Comparison of ENCODE assay signal across 11 cellular contexts in the genomic region with DNA sequence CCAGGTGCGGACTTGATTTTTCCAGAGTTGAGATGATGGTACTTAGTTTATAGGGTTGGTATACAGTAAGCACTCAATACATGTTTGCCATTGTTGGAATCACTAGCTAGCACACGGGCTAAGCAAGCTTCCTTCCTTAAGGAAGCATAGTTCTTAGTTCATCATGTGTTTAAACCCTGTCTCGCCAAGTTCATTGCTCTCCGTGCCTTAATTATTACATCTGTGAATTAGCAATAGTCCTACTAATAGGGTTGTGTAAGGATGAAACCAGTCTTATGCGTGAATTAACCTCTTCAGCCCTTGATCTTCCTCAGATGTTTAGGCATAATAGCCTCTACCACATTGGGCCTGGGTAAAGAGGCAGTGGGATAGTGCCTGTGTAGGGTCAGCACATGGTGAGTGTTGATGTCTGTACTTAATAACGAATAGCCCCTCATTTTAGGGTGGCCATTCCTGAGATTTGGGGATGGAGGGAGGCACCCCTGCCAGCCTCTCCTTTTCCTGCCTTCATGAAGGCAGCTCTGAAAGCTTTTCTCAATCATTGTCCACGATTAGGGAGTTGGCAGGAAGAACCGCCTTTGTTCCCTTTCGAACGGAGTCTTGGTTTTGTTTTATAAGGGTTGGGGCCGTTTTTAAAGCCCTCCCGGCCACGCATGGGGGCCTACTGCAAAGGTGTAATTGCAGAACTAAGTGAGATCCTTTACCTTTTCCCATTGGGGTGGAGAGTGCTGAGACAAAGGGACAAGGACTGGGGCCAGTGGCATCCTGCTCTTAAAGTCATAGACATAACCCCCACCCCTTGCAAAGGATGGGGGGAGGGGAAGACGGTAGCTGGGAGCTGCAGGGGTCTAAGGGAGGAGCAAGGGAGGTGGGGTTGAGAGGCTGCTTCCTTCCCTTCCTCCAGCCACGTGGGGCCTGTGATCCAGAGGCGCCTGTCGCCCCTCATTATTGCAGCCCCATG. TPM values are rescaled to one million over a fixed set of nuclear protein-coding genes. Genes with fewer than 3 reads are reported as not detected.
DNase-seq lines count a peak whose midpoint lies in the region; ATAC-seq and TF ChIP-seq lines count a peak whose summit lies in the region.
"Had no signal": no experiment of that assay in that cellular context is flagged by ENCODE, and none has a peak within 500 bp of the region (broad histone marks: within the 10 kb centered on the region; RNA-seq: fewer than 3 reads in every experiment).

No MANE protein-coding gene starts in this region.

- H3K4me1 ChIP-seq in HUES6 (ENCODE audit: control insufficient read depth, insufficient read depth, low read length): peaks cover 48% of the 10 kb centered on the region

- no peaks in the 10 kb centered on the region for H3K9me3 ChIP-seq in HUES6 (ENCODE audit: control insufficient read depth, insufficient read depth, low read depth, low read length)
- no peaks in the 10 kb centered on the region for H3K9me3 ChIP-seq in neural cell (ENCODE audit: low read length)
- H3K9me3 ChIP-seq: breast epithelium, neutrophil had no signal

- no peak for TF ChIP-seq CTCF in neural cell (IDR thresholded peaks at IDR 0.05; ENCODE audit: poor library complexity, severe bottlenecking)

- H2AFZ ChIP-seq in neural cell (ENCODE audit: low read depth, low read length): no peak overlapping the region

- H3K4me2 ChIP-seq in neural cell (ENCODE audit: low read length): no peak overlapping the region

- H3K9me2 ChIP-seq in neural cell (ENCODE audit: insufficient read depth, low read length): no peaks in the 10 kb centered on the region

- H4K20me1 ChIP-seq in neural cell (ENCODE audit: insufficient read depth): no peaks in the 10 kb centered on the region

- peak overlapping the region; percentile 90 for H3K4me3 ChIP-seq in HUES6 (ENCODE audit: low read depth, low read length)
- peak overlapping the region; percentile 77 for H3K4me3 ChIP-seq in neural cell (ENCODE audit: low read length)

- H3K27ac ChIP-seq in HUES6 (ENCODE audit: low read depth, low read length) (peak overlapping the region; percentile 96), neural cell (ENCODE audit: low read length) (no peak overlapping the region)
- H3K27ac ChIP-seq: breast epithelium, neutrophil had no signal

- in situ Hi-C loops in ACHN (cut with HindIII; ENCODE audit: low pct_ligation_motif_present, low pct_unique_long_range_greater_than_20kb, low sequenced_read_pairs): no loop called here

- TF ChIP-seq RAD21 in neural cell (conservative IDR thresholded peaks at IDR 0.05): no peak

- H3K27me3 ChIP-seq in HUES6 (ENCODE audit: control insufficient read depth, insufficient read depth, low read length) (no peaks in the 10 kb centered on the region), neural cell (ENCODE audit: insufficient read depth, low read depth, low read length) (peaks cover 9% of the 10 kb centered on the region)
- H3K27me3 ChIP-seq: breast epithelium had no signal

- H3K36me3 ChIP-seq in HUES6 (ENCODE audit: control insufficient read depth, insufficient read depth, low read length) (peaks cover 59% of the 10 kb centered on the region), neural cell (ENCODE audit: insufficient read depth, low read length) (no peaks in the 10 kb centered on the region)
- H3K36me3 ChIP-seq: breast epithelium, neutrophil had no signal

- peaks cover 5% of the 10 kb centered on the region for H3K79me2 ChIP-seq in neural cell (replicated peaks; ENCODE audit: insufficient read depth, low read length)

- no peaks in the 10 kb centered on the region for H3F3A ChIP-seq in neural cell (ENCODE audit: insufficient read depth, low read length, poor library complexity, severe bottlenecking)

- ATAC-seq in HG03196 (IDR thresholded peaks at IDR 0.05; ENCODE audit: unreplicated experiment) (no peak), GM19467 (IDR thresholded peaks at IDR 0.05; ENCODE audit: unreplicated experiment) (no peak)
- ATAC-seq: activated CD4-positive, alpha-beta T cell treated with anti-CD3 and anti-CD28 coated beads for 36 hours had no signal

- no peak for TF ChIP-seq EP300 in neural cell (conservative IDR thresholded peaks at IDR 0.05; ENCODE audit: poor library complexity, severe bottlenecking)

- H3K9ac ChIP-seq in HUES6 (ENCODE audit: low read length) (peak overlapping the region; percentile 95), neural cell (ENCODE audit: low read length) (no peak overlapping the region)

- DNase-seq in NCI-H2227 (lab: John Stamatoyannopoulos, UW; ENCODE audit: unreplicated experiment) (peak; percentile 37), NCI-H2227 treated with DMSO at 0.1 percent for 48 hours (lab: John Stamatoyannopoulos, UW) (no peak), ecto neural progenitor cell (ENCODE audit: low spot score) (peak; percentile 73), ACHN (no peak)
- DNase-seq: activated CD4-positive, alpha-beta T cell treated with anti-CD3 and anti-CD28 coated beads for 36 hours had no signal

TF ChIP-seq in neural cell, 6 proteins besides CTCF, POLR2A, EP300 and RAD21:
- TF ChIP-seq, protein P1, sequence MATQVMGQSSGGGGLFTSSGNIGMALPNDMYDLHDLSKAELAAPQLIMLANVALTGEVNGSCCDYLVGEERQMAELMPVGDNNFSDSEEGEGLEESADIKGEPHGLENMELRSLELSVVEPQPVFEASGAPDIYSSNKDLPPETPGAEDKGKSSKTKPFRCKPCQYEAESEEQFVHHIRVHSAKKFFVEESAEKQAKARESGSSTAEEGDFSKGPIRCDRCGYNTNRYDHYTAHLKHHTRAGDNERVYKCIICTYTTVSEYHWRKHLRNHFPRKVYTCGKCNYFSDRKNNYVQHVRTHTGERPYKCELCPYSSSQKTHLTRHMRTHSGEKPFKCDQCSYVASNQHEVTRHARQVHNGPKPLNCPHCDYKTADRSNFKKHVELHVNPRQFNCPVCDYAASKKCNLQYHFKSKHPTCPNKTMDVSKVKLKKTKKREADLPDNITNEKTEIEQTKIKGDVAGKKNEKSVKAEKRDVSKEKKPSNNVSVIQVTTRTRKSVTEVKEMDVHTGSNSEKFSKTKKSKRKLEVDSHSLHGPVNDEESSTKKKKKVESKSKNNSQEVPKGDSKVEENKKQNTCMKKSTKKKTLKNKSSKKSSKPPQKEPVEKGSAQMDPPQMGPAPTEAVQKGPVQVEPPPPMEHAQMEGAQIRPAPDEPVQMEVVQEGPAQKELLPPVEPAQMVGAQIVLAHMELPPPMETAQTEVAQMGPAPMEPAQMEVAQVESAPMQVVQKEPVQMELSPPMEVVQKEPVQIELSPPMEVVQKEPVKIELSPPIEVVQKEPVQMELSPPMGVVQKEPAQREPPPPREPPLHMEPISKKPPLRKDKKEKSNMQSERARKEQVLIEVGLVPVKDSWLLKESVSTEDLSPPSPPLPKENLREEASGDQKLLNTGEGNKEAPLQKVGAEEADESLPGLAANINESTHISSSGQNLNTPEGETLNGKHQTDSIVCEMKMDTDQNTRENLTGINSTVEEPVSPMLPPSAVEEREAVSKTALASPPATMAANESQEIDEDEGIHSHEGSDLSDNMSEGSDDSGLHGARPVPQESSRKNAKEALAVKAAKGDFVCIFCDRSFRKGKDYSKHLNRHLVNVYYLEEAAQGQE (IDR thresholded peaks at IDR 0.05; ENCODE audit: borderline replicate concordance): no peak
- TF ChIP-seq MXI1 (conservative IDR thresholded peaks at IDR 0.05; ENCODE audit: poor library complexity, severe bottlenecking) (no peak), EZH2 (IDR thresholded peaks at IDR 0.05; ENCODE audit: borderline replicate concordance, insufficient read depth, low read length, poor library complexity, severe bottlenecking) (no peak)

RNA-seq across cellular contexts. Expression of a gene that starts 2.1 kb away (rescaled TPM):
- polyA plus RNA-seq in neural cell: 8.7 and 9.0 TPM in 2 replicates
- polyA minus RNA-seq in neural cell: 8.9 and 9.0 TPM in 2 replicates

RNA-seq across cellular contexts. Expression of a gene that starts 21.0 kb away (rescaled TPM):
- polyA plus RNA-seq in neural cell: 35.6 and 49.7 TPM in 2 replicates
- 22.4 and 27.6 TPM in 2 replicates for polyA minus RNA-seq in neural cell

RNA-seq across cellular contexts. Expression of a gene that starts 55.5 kb away (rescaled TPM):
- 209 and 210 TPM in 2 replicates for polyA plus RNA-seq in neural cell
- 188 and 226 TPM in 2 replicates for polyA minus RNA-seq in neural cell

Comparison
In these comparisons a context has a peak if more than half of its experiments do, and no peak if none do; other contexts are left out.
1. DNase-seq: peak in NCI-H2227 (single experiment) and ecto neural progenitor cell (single experiment); none in NCI-H2227 treated with DMSO at 0.1 percent for 48 hours (single experiment) and ACHN (single experiment).